1 cellular context compared by ENCODE assay signal in genomic region chr7:66844552-66845381, GRCh38.
TF ChIP-seq lines count a peak whose summit lies in the region.

No MANE protein-coding gene starts in this region.

TF ChIP-seq in K562, 482 proteins besides CTCF, POLR2A, EP300 and RAD21 (continued from another document and continues in another):
- TF ChIP-seq ZMIZ1 (IDR thresholded peaks at IDR 0.05; ENCODE audit: low read depth in 2 of 2, low read length in 2 of 2) (peak in 1 of 2 experiments; percentile 70; a peak in 2 of 4 replicates), ZNF57 (CRISPR knock-in tag; IDR thresholded peaks at IDR 0.05) (no peak), ESRRB (CRISPR knock-in tag; IDR thresholded peaks at IDR 0.05; ENCODE audit: borderline replicate concordance) (no peak), POLR3A (IDR thresholded peaks at IDR 0.05; ENCODE audit: borderline replicate concordance, extremely low read depth, insufficient read depth, insufficient read length) (no peak), POU5F1 (IDR thresholded peaks at IDR 0.05; ENCODE audit: borderline replicate concordance, low read depth, low read length, partially characterized antibody) (peak; percentile 22), FOXA1 (IDR thresholded peaks at IDR 0.05; ENCODE audit: borderline replicate concordance) (no peak), PTRF (tag; IDR thresholded peaks at IDR 0.05) (no peak), MYC (IDR thresholded peaks at IDR 0.05; ENCODE audit: low read depth, low read length) (peak; percentile 93), MYC (CRISPR knock-in tag; IDR thresholded peaks at IDR 0.05; ENCODE audit: borderline replicate concordance, low read depth) (no peak; the same call in 1 of the 2 replicates), CEBPB (tag; IDR thresholded peaks at IDR 0.05) (peak; percentile 90), NR2F6 (CRISPR knock-in tag; IDR thresholded peaks at IDR 0.05) (no peak), MGA (IDR thresholded peaks at IDR 0.05) (peak; percentile 63; the same call in 1 of the 2 replicates), RBM15 (IDR thresholded peaks at IDR 0.05; ENCODE audit: insufficient read depth, low read length) (no peak), ZNF280A (IDR thresholded peaks at IDR 0.05; ENCODE audit: low read depth, partially characterized antibody) (no peak), ZNF277 (CRISPR knock-in tag; IDR thresholded peaks at IDR 0.05; ENCODE audit: borderline replicate concordance) (no peak), MEF2D (tag; conservative IDR thresholded peaks at IDR 0.05; ENCODE audit: low read depth) (no peak), HMBOX1 (IDR thresholded peaks at IDR 0.05) (no peak), KDM1A (IDR thresholded peaks at IDR 0.05) (no peak), ATF2 (CRISPR knock-in tag; IDR thresholded peaks at IDR 0.05) (peak; percentile 94; the same call in 1 of the 2 replicates), ZBTB12 (CRISPR knock-in tag; IDR thresholded peaks at IDR 0.05) (peak; percentile 100), RFX5 (IDR thresholded peaks at IDR 0.05; ENCODE audit: low read depth, low read length) (peak; percentile 67; the same call in 1 of the 2 replicates), ZNF24 (IDR thresholded peaks at IDR 0.05) (no peak; the same call in 1 of the 2 replicates), ZKSCAN3 (CRISPR knock-in tag; IDR thresholded peaks at IDR 0.05) (no peak), TCF7L2 (IDR thresholded peaks at IDR 0.05; ENCODE audit: low read depth, low read length) (no peak), POLR3G (IDR thresholded peaks at IDR 0.05; ENCODE audit: extremely low read depth, insufficient read length, insufficient replicate concordance) (no peak), CEBPG (CRISPR knock-in tag; IDR thresholded peaks at IDR 0.05) (peak; percentile 88), CEBPG (tag; conservative IDR thresholded peaks at IDR 0.05 in 1 of 2, IDR thresholded peaks at IDR 0.05 in 1 of 2) (peak; percentile 77 to 80), KAT7 (CRISPR knock-in tag; IDR thresholded peaks at IDR 0.05; ENCODE audit: borderline replicate concordance) (no peak), SFPQ (IDR thresholded peaks at IDR 0.05; ENCODE audit: low read depth, low read length) (no peak), TSC22D4 (tag; IDR thresholded peaks at IDR 0.05) (no peak)
